Comparison of ENCODE assay signal across 9 cellular contexts in genomic region chr6:31796993-31797385, GRCh38. TPM values are rescaled to one million over a fixed set of nuclear protein-coding genes. Genes with fewer than 3 reads are reported as not detected.
A peak's percentile ranks its signal among the peaks of the same experiment; 100 is the strongest.
DNase-seq lines count a peak whose midpoint lies in the region; ATAC-seq and TF ChIP-seq lines count a peak whose summit lies in the region.
"Had no signal": no experiment of that assay in that cellular context is flagged by ENCODE, and none has a peak within 500 bp of the region (broad histone marks: within the 10 kb centered on the region; RNA-seq: fewer than 3 reads in every experiment).

No MANE protein-coding gene starts in this region.

- H3K4me1 Mint-ChIP-seq in brain (peaks cover 26% of the 10 kb centered on the region), nephron progenitor cell (peaks cover 34% of the 10 kb centered on the region)

- peaks cover 0 to 12% (median 0%) of the 10 kb centered on the region in 11 experiments; a peak in 2 of 22 replicates for H4K20me1 ChIP-seq in BLaER1 treated with 17β-estradiol and CSF1 and Interleukin-3, amounts not matched to agents 10 nM and 100 nM

- no peaks in the 10 kb centered on the region for H3K9me3 ChIP-seq in BLaER1 treated with 17β-estradiol and CSF1 and Interleukin-3, amounts not matched to agents 10 nM and 100 nM (replicated peaks in 1 of 11)
- H3K9me3 ChIP-seq in KOPT-K1 (ENCODE audit: insufficient read depth, low read length, poor library complexity, severe bottlenecking): no peaks in the 10 kb centered on the region

- peak overlapping the region in 4 of 5 experiments; percentile 57 to 77 (median 74) for H3K27ac Mint-ChIP-seq in brain
- peak overlapping the region; percentile 96 for H3K27ac Mint-ChIP-seq in nephron progenitor cell

- peak overlapping the region in 8 of 11 experiments; percentile 47 to 99 (median 62); a peak in 11 of 22 replicates for H3K9ac ChIP-seq in BLaER1 treated with 17β-estradiol and CSF1 and Interleukin-3, amounts not matched to agents 10 nM and 100 nM

- H3K4me3 Mint-ChIP-seq in brain (peak overlapping the region; percentile 8 to 75 (median 29)), nephron progenitor cell (peak overlapping the region; percentile 38)

- no peaks in the 10 kb centered on the region for H3K27me3 ChIP-seq in BLaER1 treated with 17β-estradiol and CSF1 and Interleukin-3, amounts not matched to agents 10 nM and 100 nM

- peaks cover 2% of the 10 kb centered on the region for H3K27me3 Mint-ChIP-seq in brain
- no peaks in the 10 kb centered on the region for H3K27me3 Mint-ChIP-seq in nephron progenitor cell (ENCODE audit: low read depth, poor library complexity)

- H3K36me3 ChIP-seq in BLaER1 treated with 17β-estradiol and CSF1 and Interleukin-3, amounts not matched to agents 10 nM and 100 nM: peaks cover 18 to 65% (median 44%) of the 10 kb centered on the region in 11 experiments
- H3K36me3 ChIP-seq in KOPT-K1 (ENCODE audit: insufficient read depth, low read length): peaks cover 52% of the 10 kb centered on the region

- H3K36me3 Mint-ChIP-seq in brain (peaks cover 26% of the 10 kb centered on the region), nephron progenitor cell (ENCODE audit: low read depth) (peaks cover 21% of the 10 kb centered on the region)

- DNase-seq in nephron progenitor cell: no peak
- no peak for DNase-seq in NCI-H2196 (lab: John Stamatoyannopoulos, UW; ENCODE audit: unreplicated experiment)
- no peak for DNase-seq in occipital lobe (lab: John Stamatoyannopoulos, UW)
- DNase-seq: NCI-H226 had no signal

- TF ChIP-seq CTCF in brain (conservative IDR thresholded peaks at IDR 0.05) (no peak), nephron progenitor cell (IDR thresholded peaks at IDR 0.05) (no peak)

- H3K27ac ChIP-seq in BLaER1 treated with 17β-estradiol and CSF1 and Interleukin-3, amounts not matched to agents 10 nM and 100 nM: peak overlapping the region in 8 of 11 experiments; percentile 99 to 100 (median 99); a peak in 15 of 22 replicates
- H3K27ac ChIP-seq in KOPT-K1 (ENCODE audit: low read depth, low read length, poor library complexity, severe bottlenecking): peak overlapping the region; percentile 64

- no peak overlapping the region for H3K4me3 ChIP-seq in BLaER1 treated with 17β-estradiol and CSF1 and Interleukin-3, amounts not matched to agents 10 nM and 100 nM

- peak overlapping the region in 10 of 11 experiments; percentile 66 to 99 (median 92); a peak in 18 of 22 replicates for H3K4me2 ChIP-seq in BLaER1 treated with 17β-estradiol and CSF1 and Interleukin-3, amounts not matched to agents 10 nM and 100 nM

- H3K4me1 ChIP-seq in BLaER1 treated with 17β-estradiol and CSF1 and Interleukin-3, amounts not matched to agents 10 nM and 100 nM: peaks cover 41 to 67% (median 61%) of the 10 kb centered on the region in 10 experiments

- ATAC-seq in HG03378 (IDR thresholded peaks at IDR 0.05; ENCODE audit: unreplicated experiment) (no peak), GM19351 (IDR thresholded peaks at IDR 0.05; ENCODE audit: unreplicated experiment) (no peak)

- peaks cover 0 to 3% (median 0%) of the 10 kb centered on the region in 5 experiments for H3K9me3 Mint-ChIP-seq in brain
- H3K9me3 Mint-ChIP-seq in nephron progenitor cell: no peaks in the 10 kb centered on the region

RNA-seq across cellular contexts. Expression of gene VARS1, which starts 1.4 kb away (rescaled TPM):
- 82.5 TPM for polyA plus RNA-seq in brain (ENCODE audit: insufficient read depth, low read depth, low replicate concordance)
- 25.6 TPM for total RNA-seq in occipital lobe

RNA-seq across cellular contexts. Expression of gene LSM2, which starts 9.8 kb away (rescaled TPM):
- 166 TPM for polyA plus RNA-seq in brain (ENCODE audit: insufficient read depth, low read depth, low replicate concordance)
- 22.9 TPM for total RNA-seq in occipital lobe

RNA-seq across cellular contexts. Expression of gene HSPA1L, which starts 18.1 kb away (rescaled TPM):
- polyA plus RNA-seq in brain (ENCODE audit: insufficient read depth, low read depth, low replicate concordance): 7.6 TPM
- total RNA-seq in occipital lobe: 4.4 TPM

RNA-seq across cellular contexts. Expression of gene HSPA1A, which starts 18.4 kb away (rescaled TPM):
- polyA plus RNA-seq in brain (ENCODE audit: insufficient read depth, low read depth, low replicate concordance): 286 TPM
- total RNA-seq in occipital lobe: 117 TPM

RNA-seq across cellular contexts. Expression of gene VWA7, which starts 19.9 kb away (rescaled TPM):
- 8.1 TPM for polyA plus RNA-seq in brain (ENCODE audit: insufficient read depth, low read depth, low replicate concordance)
- 0.31 TPM for total RNA-seq in occipital lobe
